In genomic region chr20:57653910-57654309, GRCh38 we compare ENCODE assay signal across 14 cellular contexts. TPM values are rescaled to one million over a fixed set of nuclear protein-coding genes. Genes with fewer than 3 reads are reported as not detected.
DNase-seq lines count a peak whose midpoint lies in the region; ATAC-seq and TF ChIP-seq lines count a peak whose summit lies in the region.
"Had no signal": no experiment of that assay in that cellular context is flagged by ENCODE, and none has a peak within 500 bp of the region (broad histone marks: within the 10 kb centered on the region; RNA-seq: fewer than 3 reads in every experiment).

No MANE protein-coding gene starts in this region.

- H3K27ac ChIP-seq in lower lobe of right lung: no peak overlapping the region
- H3K27ac ChIP-seq: C4-2B had no signal

- intact Hi-C loops in lower lobe of right lung (cut with DNase I): no loop called here

- ATAC-seq in T-helper 17 cell (no peak), lower lobe of right lung (no peak), GM21526 (IDR thresholded peaks at IDR 0.05; ENCODE audit: low FRiP score, unreplicated experiment) (no peak)

- H3K36me3 ChIP-seq in lower lobe of right lung: peaks cover 52% of the 10 kb centered on the region

- no peaks in the 10 kb centered on the region for H3K36me3 Mint-ChIP-seq in T-helper 17 cell (ENCODE audit: low read depth)

- DNase-seq in DMS 273 (lab: John Stamatoyannopoulos, UW; ENCODE audit: unreplicated experiment) (peak; percentile 32), DMS 273 treated with DMSO at 0.1 percent for 48 hours (lab: John Stamatoyannopoulos, UW) (no peak), GM10248 (ENCODE audit: extremely low spot score) (peak; percentile 21), T-helper 17 cell (no peak), lower lobe of right lung (peak; percentile 20)
- DNase-seq in stimulated activated CD4-positive, alpha-beta T cell treated with anti-CD3 and anti-CD28 coated beads, Interleukin-12 subunit alpha, Interleukin-12 subunit beta, amount 100 ng/mL, for 4 hours: no peak
- DNase-seq in effector CD4-positive, alpha-beta T cell: no peak
- DNase-seq: SIG-M5 had no signal

- POLR2A ChIA-PET in GM10248 (lab: Yijun Ruan, JAX): no interaction called here

- CTCF ChIA-PET in GM10248 (lab: Yijun Ruan, JAX): interaction anchor here (0.6 to 6.1 kb wide), 32 partner anchors 9 to 557 kb away, joined by 3 to 47 read pairs (median 3); partner anchors contain the start of gene ZBP1

- H3K4me3 ChIP-seq in lower lobe of right lung: no peak overlapping the region
- H3K4me3 ChIP-seq: lung had no signal

- peak overlapping the region; percentile 47 for H3K27ac Mint-ChIP-seq in T-helper 17 cell

- H3K4me3 Mint-ChIP-seq in T-helper 17 cell: no peak overlapping the region
- H3K4me3 Mint-ChIP-seq: activated B cell treated with CpG ODN at 0.5 μM for 24 hours had no signal

- H3K9me3 ChIP-seq in T-helper 17 cell (ENCODE audit: control insufficient read depth, low read length, poor library complexity, severe bottlenecking): no peaks in the 10 kb centered on the region
- no peaks in the 10 kb centered on the region for H3K9me3 ChIP-seq in lower lobe of right lung

- H3K27me3 ChIP-seq in lower lobe of right lung (ENCODE audit: low read depth): no peaks in the 10 kb centered on the region

- TF ChIP-seq CTCF in GM10248 (IDR thresholded peaks at IDR 0.05; ENCODE audit: control extremely low read depth, extremely low read depth, low read depth, missing control alignments) (no peak), lower lobe of right lung (IDR thresholded peaks at IDR 0.05) (no peak)

- H3K4me1 Mint-ChIP-seq in T-helper 17 cell: peaks cover 13% of the 10 kb centered on the region

- peaks cover 4% of the 10 kb centered on the region for H3K4me1 ChIP-seq in lower lobe of right lung

- no peaks in the 10 kb centered on the region for H3K27me3 Mint-ChIP-seq in T-helper 17 cell
- H3K27me3 Mint-ChIP-seq: activated B cell treated with CpG ODN at 0.5 μM for 24 hours had no signal

RNA-seq across cellular contexts. Expression of gene ZBP1, which starts 33.7 kb away (rescaled TPM):
- total RNA-seq in T-helper 17 cell (10 to 100 TPM; 38.6 to 41.0 TPM), lower lobe of right lung (5.8 TPM)
- total RNA-seq: frontal cortex, MCF 10A had no signal

RNA-seq across cellular contexts. Expression of gene PMEPA1, which starts 55.9 kb away (rescaled TPM):
- total RNA-seq in T-helper 17 cell: 1 to 10 TPM; 4.5 to 5.8 TPM
- 26.9 TPM for total RNA-seq in lower lobe of right lung

Comparison
In these comparisons a context has a peak if more than half of its experiments do, and no peak if none do; other contexts are left out.
1. DNase-seq: peak in DMS 273 (single experiment), GM10248 (single experiment) and lower lobe of right lung (single experiment); none in DMS 273 treated with DMSO at 0.1 percent for 48 hours (single experiment), T-helper 17 cell (0 of 3), stimulated activated CD4-positive, alpha-beta T cell treated with anti-CD3 and anti-CD28 coated beads, Interleukin-12 subunit alpha, Interleukin-12 subunit beta, amount 100 ng/mL, for 4 hours (single experiment) and effector CD4-positive, alpha-beta T cell (single experiment).